6 cellular contexts compared by ENCODE assay signal in the genomic region with DNA sequence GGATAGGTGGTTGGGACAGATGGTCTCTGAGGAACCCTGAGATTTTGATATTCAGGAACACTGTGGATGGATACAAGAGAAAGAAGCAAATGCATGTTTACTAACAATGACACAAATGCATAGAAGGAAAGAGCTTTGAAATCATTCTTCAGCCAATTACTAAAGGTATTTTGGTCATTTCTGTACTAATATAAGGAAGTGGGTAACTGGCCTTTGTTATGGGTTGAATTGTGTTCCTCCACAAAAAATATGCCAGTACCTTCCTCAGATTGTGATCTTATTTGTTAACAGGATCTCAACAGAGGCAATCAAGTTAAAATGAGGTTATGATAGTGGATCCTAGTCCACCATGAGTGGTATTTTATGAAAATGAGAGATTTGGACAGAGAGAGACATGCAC.
"Had no signal": no experiment of that assay in that cellular context is flagged by ENCODE, and none has a peak within 500 bp of the region (broad histone marks: within the 10 kb centered on the region; RNA-seq: fewer than 3 reads in every experiment).

No MANE protein-coding gene starts in this region.

- DNase-seq: GDM1, GF-D8 had no signal

- FAIRE-seq: G401.6, GM12892, GM18507, GM19239 had no signal
